21 cellular contexts compared by ENCODE assay signal in the genomic region with DNA sequence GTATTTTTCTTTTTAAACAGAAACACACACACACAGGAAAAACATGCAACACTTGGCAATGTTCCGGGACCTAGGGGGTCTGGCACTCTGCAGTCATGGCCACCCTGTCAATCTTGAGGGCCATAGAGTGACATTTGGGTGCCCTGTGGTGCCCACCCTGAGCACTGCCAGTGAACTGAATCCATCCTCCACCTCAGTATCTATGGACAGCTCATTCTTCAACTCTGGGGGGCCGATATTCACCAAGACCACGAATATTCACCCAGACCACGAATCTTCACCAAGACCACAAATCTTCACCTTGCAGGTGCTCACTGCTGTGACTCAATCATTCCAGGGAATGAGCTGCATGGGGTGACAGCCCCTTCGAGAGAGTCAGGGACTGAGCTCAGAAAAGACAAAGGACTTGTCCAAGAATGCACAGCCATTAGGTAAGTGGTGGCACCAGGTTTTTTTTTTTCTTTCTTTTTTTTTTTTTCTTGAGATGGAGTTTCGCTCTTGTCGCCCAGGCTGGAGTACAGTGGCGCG. TPM values are rescaled to one million over a fixed set of nuclear protein-coding genes. Genes with fewer than 3 reads are reported as not detected.
A peak's percentile ranks its signal among the peaks of the same experiment; 100 is the strongest.
DNase-seq lines count a peak whose midpoint lies in the region; ATAC-seq and TF ChIP-seq lines count a peak whose summit lies in the region.
"Had no signal": no experiment of that assay in that cellular context is flagged by ENCODE, and none has a peak within 500 bp of the region (broad histone marks: within the 10 kb centered on the region; RNA-seq: fewer than 3 reads in every experiment).

No MANE protein-coding gene starts in this region.

- DNase-seq in CD14-positive monocyte (ENCODE audit: low spot score) (no peak), NCI-H226 (peak; percentile 46), glomerular visceral epithelial cell (ENCODE audit: extremely low spot score) (peak; percentile 76), omental fat pad (ENCODE audit: low spot score) (no peak), HPDE6-E6E7 (ENCODE audit: extremely low spot score) (no peak), left colon (no peak)
- DNase-seq in stimulated activated effector memory CD8-positive, alpha-beta T cell treated with anti-CD3 and anti-CD28 coated beads, Interleukin-12 subunit alpha, Interleukin-12 subunit beta, amount 100 ng/mL, for 72 hours (ENCODE audit: low spot score in 2 of 2): no peak
- DNase-seq: ACHN, DMS 273 treated with DMSO at 0.1 percent for 48 hours, GDM1, H7, HFFc6, Karpas-422, MG63, NCI-H1048, NCI-H1436 treated with DMSO at 0.1 percent for 48 hours, NCI-H2029, NCI-H446 treated with DMSO at 0.1 percent for 48 hours, NCI-H69, Right ventricle myocardium superior had no signal

- peak overlapping the region; percentile 29 to 96 (median 80) for H3K27ac Mint-ChIP-seq in CD14-positive monocyte
- no peak overlapping the region for H3K27ac Mint-ChIP-seq in stimulated activated effector memory CD8-positive, alpha-beta T cell treated with anti-CD3 and anti-CD28 coated beads, Interleukin-12 subunit alpha, Interleukin-12 subunit beta, amount 100 ng/mL, for 72 hours
- H3K27ac Mint-ChIP-seq: HFFc6, IgD-negative memory B cell had no signal

- H3K4me1 Mint-ChIP-seq in CD14-positive monocyte: peaks cover 71% of the 10 kb centered on the region
- H3K4me1 Mint-ChIP-seq in stimulated activated effector memory CD8-positive, alpha-beta T cell treated with anti-CD3 and anti-CD28 coated beads, Interleukin-12 subunit alpha, Interleukin-12 subunit beta, amount 100 ng/mL, for 72 hours: peaks cover 13% of the 10 kb centered on the region

- H3K27me3 Mint-ChIP-seq in CD14-positive monocyte (ENCODE audit: low read depth in 3 of 3): peaks cover 0 to 4% (median 0%) of the 10 kb centered on the region in 3 donors

- peak; percentile 49 for ATAC-seq in stimulated activated effector memory CD8-positive, alpha-beta T cell treated with anti-CD3 and anti-CD28 coated beads, Interleukin-12 subunit alpha, Interleukin-12 subunit beta, amount 100 ng/mL, for 72 hours
- no peak for ATAC-seq in omental fat pad (ENCODE audit: low FRiP score)
- ATAC-seq in left colon: no peak

- intact Hi-C loops in CD14-positive monocyte (cut with micrococcal nuclease) (loop anchor here in 1 of 2 donors (5.0 kb wide), 1 partner anchor 45 kb away; no protein-coding TSS in a partner anchor), left colon (cut with DNase I, micrococcal nuclease) (no loop called here)

- no peaks in the 10 kb centered on the region for H3K9me3 Mint-ChIP-seq in CD14-positive monocyte
- no peaks in the 10 kb centered on the region for H3K9me3 Mint-ChIP-seq in stimulated activated effector memory CD8-positive, alpha-beta T cell treated with anti-CD3 and anti-CD28 coated beads, Interleukin-12 subunit alpha, Interleukin-12 subunit beta, amount 100 ng/mL, for 72 hours
- H3K9me3 Mint-ChIP-seq: HFFc6, IgD-negative memory B cell had no signal

- TF ChIP-seq CTCF in CD14-positive monocyte (IDR thresholded peaks at IDR 0.05): no peak
- TF ChIP-seq CTCF in omental fat pad (IDR thresholded peaks at IDR 0.05): no peak

- no peaks in the 10 kb centered on the region for H3K36me3 Mint-ChIP-seq in CD14-positive monocyte
- H3K36me3 Mint-ChIP-seq in stimulated activated effector memory CD8-positive, alpha-beta T cell treated with anti-CD3 and anti-CD28 coated beads, Interleukin-12 subunit alpha, Interleukin-12 subunit beta, amount 100 ng/mL, for 72 hours: no peaks in the 10 kb centered on the region
- H3K36me3 Mint-ChIP-seq: IgD-negative memory B cell had no signal

- H3K4me3 Mint-ChIP-seq in CD14-positive monocyte: no peak overlapping the region
- no peak overlapping the region for H3K4me3 Mint-ChIP-seq in stimulated activated effector memory CD8-positive, alpha-beta T cell treated with anti-CD3 and anti-CD28 coated beads, Interleukin-12 subunit alpha, Interleukin-12 subunit beta, amount 100 ng/mL, for 72 hours
- H3K4me3 Mint-ChIP-seq: HFFc6, IgD-negative memory B cell had no signal

RNA-seq across cellular contexts. Expression of a gene that starts 19.1 kb away (rescaled TPM):
- polyA plus RNA-seq in CD14-positive monocyte: 1 to 10 TPM; 2.4 to 2.6 TPM
- total RNA-seq in omental fat pad (10 to 100 TPM in 1 of 4 donors, 1 to 10 TPM in 3; 3.3 to 23.8 (median 8.7) TPM), left colon (under 1 TPM; 0.25 to 0.46 TPM)

Comparison
In these comparisons a context has a peak if more than half of its experiments do, and no peak if none do; other contexts are left out.
1. DNase-seq: peak in NCI-H226 (single experiment) and glomerular visceral epithelial cell (single experiment); none in CD14-positive monocyte (single experiment), stimulated activated effector memory CD8-positive, alpha-beta T cell treated with anti-CD3 and anti-CD28 coated beads, Interleukin-12 subunit alpha, Interleukin-12 subunit beta, amount 100 ng/mL, for 72 hours (0 of 2), omental fat pad (single experiment), HPDE6-E6E7 (single experiment) and left colon (0 of 2).